ENCODE assay signal across 19 cellular contexts in genomic region chr5:10836991-10837390, GRCh38.
DNase-seq lines count a peak whose midpoint lies in the region; ATAC-seq and TF ChIP-seq lines count a peak whose summit lies in the region.
"Had no signal": no experiment of that assay in that cellular context is flagged by ENCODE, and none has a peak within 500 bp of the region (broad histone marks: within the 10 kb centered on the region; RNA-seq: fewer than 3 reads in every experiment).

No MANE protein-coding gene starts in this region.

- H4K8ac ChIP-seq in IMR-90 (ENCODE audit: low read depth in 2 of 2, low read length in 2 of 2) = no peak overlapping the region
- H4K8ac ChIP-seq in mesenchymal stem cell (ENCODE audit: low read length) = no peak overlapping the region

- POLR2A ChIA-PET in IMR-90 (lab: Charles Lee; ENCODE audit: unreplicated experiment) = no interaction called here

- no CpG with 5 or more reads among the region's 2 CpGs for WGBS in IMR-90 (ENCODE audit: extremely low coverage in 2 of 2, insufficient read length in 1 of 2), 2 experiments
- WGBS in mesenchymal stem cell = no CpG with 5 or more reads among the region's 2 CpGs
- WGBS in lower leg skin, 2 donors = 86 to 89% methylated on average over 2 of the region's 2 CpGs

- H3K23ac ChIP-seq in IMR-90 (ENCODE audit: low read depth, low read length) = peak overlapping the region; percentile 25; the same call in 1 of the 2 replicates
- H3K23ac ChIP-seq in mesenchymal stem cell (ENCODE audit: low read length in 2 of 2) = no peak overlapping the region

- H3K4me3 ChIP-seq in IMR-90 (ENCODE audit: insufficient read depth, low read depth, low read length) (no peak overlapping the region), fibroblast of mammary gland (ENCODE audit: control insufficient read depth, low read depth, low read length) (no peak overlapping the region), mesenchymal stem cell (ENCODE audit: insufficient read depth in 1 of 2, low read depth in 1 of 2, low read length in 2 of 2) (no peak overlapping the region), lower leg skin (ENCODE audit: low read depth, poor library complexity, severe bottlenecking) (no peak overlapping the region), coronary artery (no peak overlapping the region)
- H3K4me3 ChIP-seq: K562, SK-N-MC had no signal

- H3K18ac ChIP-seq in IMR-90 (ENCODE audit: low read depth, low read length) (peak overlapping the region; percentile 1; the same call in 1 of the 2 replicates), mesenchymal stem cell (ENCODE audit: low read depth in 1 of 2, low read length in 2 of 2) (no peak overlapping the region)

- no peak overlapping the region for H2AFZ ChIP-seq in IMR-90 (replicated peaks; ENCODE audit: low read length, poor library complexity)
- H2AFZ ChIP-seq in mesenchymal stem cell (ENCODE audit: low read depth, low read length) = no peak overlapping the region

- H3K36me3 ChIP-seq in IMR-90 (ENCODE audit: control insufficient read depth, insufficient read depth, low read length) (no peaks in the 10 kb centered on the region), mesenchymal stem cell (ENCODE audit: control insufficient read depth in 1 of 2, insufficient read depth in 2 of 2, low read depth in 1 of 2, low read length in 2 of 2) (no peaks in the 10 kb centered on the region)

- H4K5ac ChIP-seq in IMR-90 (ENCODE audit: low read depth, low read length) = no peak overlapping the region

- no peaks in the 10 kb centered on the region for H3K36me3 Mint-ChIP-seq in natural killer cell treated with Interleukin-12 subunit alpha and Interleukin-12 subunit beta and Interleukin-15 and Interleukin-18, amount 100 ng/mL, for 72 hours

- H2BK5ac ChIP-seq in IMR-90 (ENCODE audit: low read depth, low read length, poor library complexity, severe bottlenecking) (peak overlapping the region; percentile 65), mesenchymal stem cell (ENCODE audit: low read depth, low read length, poor library complexity, severe bottlenecking) (no peak overlapping the region)

- H3K56ac ChIP-seq in IMR-90 (ENCODE audit: extremely low read depth, insufficient read depth, low read length) = no peak overlapping the region

- peak overlapping the region; percentile 76 for H2BK120ac ChIP-seq in IMR-90 (ENCODE audit: low read depth, low read length)
- no peak overlapping the region for H2BK120ac ChIP-seq in mesenchymal stem cell (ENCODE audit: low read depth, low read length)

- H3K4ac ChIP-seq in IMR-90 (ENCODE audit: low read depth, low read length) (peak overlapping the region; percentile 35; the same call in 1 of the 2 replicates), mesenchymal stem cell (ENCODE audit: low read depth in 1 of 2, low read length in 2 of 2) (no peak overlapping the region)

- no peaks in the 10 kb centered on the region for H3K9me3 ChIP-seq in IMR-90 (ENCODE audit: control insufficient read depth, insufficient read depth, low read length)
- no peaks in the 10 kb centered on the region for H3K9me3 ChIP-seq in mesenchymal stem cell (ENCODE audit: control insufficient read depth, low read length)

- H3K4me3 Mint-ChIP-seq in natural killer cell treated with Interleukin-12 subunit alpha and Interleukin-12 subunit beta and Interleukin-15 and Interleukin-18, amount 100 ng/mL, for 72 hours = no peak overlapping the region
- H3K4me3 Mint-ChIP-seq: H9 had no signal

- H2BK12ac ChIP-seq in mesenchymal stem cell (ENCODE audit: low read length in 2 of 2) = no peak overlapping the region

- intact Hi-C loops in IMR-90 (cut with micrococcal nuclease) = no loop called here
- intact Hi-C loops in lower leg skin (cut with DNase I; ENCODE audit: low total_unique reads) = no loop called here

- H3K4me2 ChIP-seq in IMR-90 (ENCODE audit: low read depth, low read length) = no peak overlapping the region
- no peak overlapping the region for H3K4me2 ChIP-seq in mesenchymal stem cell (ENCODE audit: low read length, poor library complexity, severe bottlenecking)

- peaks cover 10% of the 10 kb centered on the region for H3K9me1 ChIP-seq in IMR-90 (ENCODE audit: insufficient read depth, low read length)

- no peaks in the 10 kb centered on the region for H3K27me3 ChIP-seq in IMR-90 (ENCODE audit: control insufficient read depth, insufficient read depth, low read length)
- no peaks in the 10 kb centered on the region for H3K27me3 ChIP-seq in mesenchymal stem cell (ENCODE audit: control insufficient read depth in 1 of 2, insufficient read depth in 1 of 2, low read length in 2 of 2)

- no TSS peak for BruUV-seq in IMR-90 (replicated peaks; lab: Mats Ljungman, UMichigan)

- H3K14ac ChIP-seq in IMR-90 (replicated peaks; ENCODE audit: low read depth, low read length) = peak overlapping the region; percentile 70
- H3K14ac ChIP-seq in mesenchymal stem cell (ENCODE audit: low read length in 2 of 2) = no peak overlapping the region

- TF ChIP-seq POLR2A in IMR-90 (IDR thresholded peaks at IDR 0.05; ENCODE audit: low read depth, low read length) = no peak
- no peak for TF ChIP-seq POLR2A in lower leg skin (IDR thresholded peaks at IDR 0.05)

- H3K9ac ChIP-seq in IMR-90 (ENCODE audit: low read depth, low read length) (no peak overlapping the region), mesenchymal stem cell (ENCODE audit: low read length) (no peak overlapping the region)

- no peak overlapping the region; the same call in 1 of the 2 replicates for H4K91ac ChIP-seq in IMR-90 (ENCODE audit: insufficient read depth, low read depth, low read length)
- H4K91ac ChIP-seq in mesenchymal stem cell (ENCODE audit: low read length) = no peak overlapping the region

- no peak overlapping the region for H3K27ac Mint-ChIP-seq in natural killer cell treated with Interleukin-12 subunit alpha and Interleukin-12 subunit beta and Interleukin-15 and Interleukin-18, amount 100 ng/mL, for 72 hours
- H3K27ac Mint-ChIP-seq: H9 had no signal

- CTCF ChIA-PET in IMR-90 (lab: Yijun Ruan, JAX) = no interaction called here

- peak; percentile 55 for ATAC-seq in IMR-90 (ENCODE audit: low read depth)
- no peak for ATAC-seq in natural killer cell treated with Interleukin-12 subunit alpha and Interleukin-12 subunit beta and Interleukin-15 and Interleukin-18, amount 100 ng/mL, for 72 hours

- H3K79me1 ChIP-seq in IMR-90 (ENCODE audit: low read depth in 1 of 2, low read length in 2 of 2) = peaks cover 0 to 5% of the 10 kb centered on the region in 2 experiments; a peak in 1 of 4 replicates
- H3K79me1 ChIP-seq in mesenchymal stem cell (replicated peaks; ENCODE audit: low read length, poor library complexity, severe bottlenecking) = no peaks in the 10 kb centered on the region

- H3K4me1 ChIP-seq in IMR-90 (ENCODE audit: control insufficient read depth, insufficient read depth, low read length) (peaks cover 14% of the 10 kb centered on the region), mesenchymal stem cell (ENCODE audit: control insufficient read depth, insufficient read depth, low read depth, low read length) (peaks cover 2% of the 10 kb centered on the region)

- H3K9me3 Mint-ChIP-seq in natural killer cell treated with Interleukin-12 subunit alpha and Interleukin-12 subunit beta and Interleukin-15 and Interleukin-18, amount 100 ng/mL, for 72 hours = no peaks in the 10 kb centered on the region
- H3K9me3 Mint-ChIP-seq: H9 had no signal

- H2AK5ac ChIP-seq in IMR-90 (ENCODE audit: low read depth, low read length) (peak overlapping the region; percentile 40; the same call in 1 of the 2 replicates), mesenchymal stem cell (ENCODE audit: low read length, severe bottlenecking) (no peak overlapping the region)

- no peak for TF ChIP-seq CTCF in IMR-90 (conservative IDR thresholded peaks at IDR 0.05; ENCODE audit: low read depth, low read length)
- no peak for TF ChIP-seq CTCF in fibroblast of mammary gland (conservative IDR thresholded peaks at IDR 0.05; ENCODE audit: control insufficient read depth, insufficient read depth, low read depth, low read length)
- no peak for TF ChIP-seq CTCF in lower leg skin (IDR thresholded peaks at IDR 0.05)
- TF ChIP-seq CTCF in coronary artery (IDR thresholded peaks at IDR 0.05) = no peak

- H3K27ac ChIP-seq in IMR-90 (ENCODE audit: insufficient read depth, low read length) = no peak overlapping the region
- H3K27ac ChIP-seq in mesenchymal stem cell (ENCODE audit: low read length, poor library complexity, severe bottlenecking) = no peak overlapping the region
- H3K27ac ChIP-seq in coronary artery = no peak overlapping the region
- H3K27ac ChIP-seq: C4-2B, SK-N-MC had no signal

- DNase-seq in AG20443 (ENCODE audit: low spot score) = peak; percentile 36
- DNase-seq in IMR-90 = peak; percentile 83
- DNase-seq in fibroblast of mammary gland (ENCODE audit: low read depth) = peak; percentile 77
- DNase-seq in mesenchymal stem cell = peak; percentile 35
- no peak for DNase-seq in lower leg skin (ENCODE audit: low spot score in 2 of 2)
- no peak for DNase-seq in natural killer cell treated with Interleukin-12 subunit alpha and Interleukin-12 subunit beta and Interleukin-15 and Interleukin-18, amount 100 ng/mL, for 72 hours (ENCODE audit: low spot score)
- no peak for DNase-seq in activated CD4-positive, alpha-beta T cell treated with anti-CD3 and anti-CD28 coated beads, Interleukin-2, amount 50 U/mL, for 48 hours
- DNase-seq in coronary artery (ENCODE audit: low spot score) = no peak
- DNase-seq: H9, NCI-H1105, NCI-H1694, NCI-H2107, NCI-H510A treated with DMSO at 0.1 percent for 48 hours, NCI-H82, OCI-M1, SHP77 had no signal

- no peak overlapping the region for H2AK9ac ChIP-seq in IMR-90 (replicated peaks; ENCODE audit: low read depth, low read length, poor library complexity)

- in situ Hi-C loops in IMR-90 (cut with MboI; ENCODE audit: low sequenced_read_pairs) = loop anchor here (10.0 kb wide), 1 partner anchor 132 kb away; no protein-coding TSS in a partner anchor

- no peak for TF ChIP-seq RAD21 in IMR-90 (IDR thresholded peaks at IDR 0.05; ENCODE audit: low read length)

- H2BK15ac ChIP-seq in IMR-90 (ENCODE audit: low read depth, low read length) (no peak overlapping the region; the same call in 2 of the 3 replicates), mesenchymal stem cell (ENCODE audit: low read depth, poor library complexity, severe bottlenecking) (no peak overlapping the region)

- H3K4me1 Mint-ChIP-seq in natural killer cell treated with Interleukin-12 subunit alpha and Interleukin-12 subunit beta and Interleukin-15 and Interleukin-18, amount 100 ng/mL, for 72 hours (ENCODE audit: low read depth in 2 of 2) = no peaks in the 10 kb centered on the region
- H3K4me1 Mint-ChIP-seq: H9 had no signal

- peak overlapping the region; percentile 75; the same call in 1 of the 2 replicates for H2BK20ac ChIP-seq in IMR-90 (ENCODE audit: low read depth, low read length)

- peaks cover 20 to 32% of the 10 kb centered on the region in 2 donors for H3K27me3 Mint-ChIP-seq in natural killer cell treated with Interleukin-12 subunit alpha and Interleukin-12 subunit beta and Interleukin-15 and Interleukin-18, amount 100 ng/mL, for 72 hours

- dilution Hi-C loops in IMR-90 (cut with HindIII; ENCODE audit: low sequenced_read_pairs, unreplicated experiment) = no loop called here

- H4K20me1 ChIP-seq in IMR-90 (ENCODE audit: insufficient read depth, low read length) = no peaks in the 10 kb centered on the region

TF ChIP-seq in IMR-90, 13 proteins besides CTCF, POLR2A, EP300 and RAD21 (continues in another document):
- TF ChIP-seq MAZ (IDR thresholded peaks at IDR 0.05; ENCODE audit: borderline replicate concordance, low read depth, low read length) (no peak), RFX5 (IDR thresholded peaks at IDR 0.05; ENCODE audit: low read depth, low read length) (no peak)

Comparison
In these comparisons a context has a peak if more than half of its experiments do, and no peak if none do; other contexts are left out.
1. DNase-seq: peak in AG20443 (single experiment), IMR-90 (single experiment), fibroblast of mammary gland (single experiment) and mesenchymal stem cell (single experiment); none in lower leg skin (0 of 2), natural killer cell treated with Interleukin-12 subunit alpha and Interleukin-12 subunit beta and Interleukin-15 and Interleukin-18, amount 100 ng/mL, for 72 hours (single experiment), activated CD4-positive, alpha-beta T cell treated with anti-CD3 and anti-CD28 coated beads, Interleukin-2, amount 50 U/mL, for 48 hours (0 of 2) and coronary artery (single experiment).